In genomic region chr9:72527801-72528195, GRCh38 we compare ENCODE assay signal across 10 cellular contexts. TPM values are rescaled to one million over a fixed set of nuclear protein-coding genes. Genes with fewer than 3 reads are reported as not detected.
DNase-seq lines count a peak whose midpoint lies in the region; ATAC-seq, FAIRE-seq and TF ChIP-seq lines count a peak whose summit lies in the region.
"Had no signal": no experiment of that assay in that cellular context is flagged by ENCODE, and none has a peak within 500 bp of the region (broad histone marks: within the 10 kb centered on the region; RNA-seq: fewer than 3 reads in every experiment).

No MANE protein-coding gene starts in this region.

- H3K9me3 ChIP-seq in heart right ventricle, result peaks cover 0 to 17% (median 0%) of the 10 kb centered on the region in 11 donors
- no peaks in the 10 kb centered on the region for H3K9me3 ChIP-seq in adrenal gland (replicated peaks in 1 of 3)
- no peaks in the 10 kb centered on the region for H3K9me3 ChIP-seq in lower lobe of right lung
- no peaks in the 10 kb centered on the region for H3K9me3 ChIP-seq in vagina
- no peaks in the 10 kb centered on the region for H3K9me3 ChIP-seq in pancreas

- DNase-seq in heart right ventricle, result no peak
- DNase-seq in left cardiac atrium, result no peak
- no peak for DNase-seq in adrenal gland
- no peak for DNase-seq in lower lobe of right lung
- no peak for DNase-seq in vagina (ENCODE audit: extremely low spot score in 2 of 2)
- DNase-seq in pancreas, result no peak
- DNase-seq: NCI-H1417 treated with DMSO at 0.1 percent for 48 hours had no signal

- H3K27me3 ChIP-seq in heart right ventricle (no peaks in the 10 kb centered on the region), adrenal gland (no peaks in the 10 kb centered on the region), lower lobe of right lung (ENCODE audit: low read depth) (no peaks in the 10 kb centered on the region), vagina (no peaks in the 10 kb centered on the region), pancreas (no peaks in the 10 kb centered on the region)

- H3K36me3 ChIP-seq in heart right ventricle (no peaks in the 10 kb centered on the region), adrenal gland (replicated peaks in 1 of 2) (no peaks in the 10 kb centered on the region), lower lobe of right lung (no peaks in the 10 kb centered on the region), vagina (no peaks in the 10 kb centered on the region), pancreas (no peaks in the 10 kb centered on the region)

- intact Hi-C loops in heart right ventricle (cut with DNase I), result loop anchor here in 5 of 10 donors (5.0 to 10.0 kb wide), 4 partner anchors 40 to 163 kb away; partner anchors contain the start of gene ZFAND5 (in 2 of the 5)
- intact Hi-C loops in left cardiac atrium (cut with DNase I), result no loop called here
- intact Hi-C loops in adrenal gland (cut with DNase I), result loop anchor here in 1 of 2 donors (10.0 kb wide), 1 partner anchor 47 kb away; no protein-coding TSS in a partner anchor
- intact Hi-C loops in lower lobe of right lung (cut with DNase I), result no loop called here
- intact Hi-C loops in vagina (cut with DNase I), result no loop called here
- intact Hi-C loops in pancreas (cut with DNase I), result no loop called here

- H3K4me1 ChIP-seq in heart right ventricle (peaks cover 0 to 36% (median 18%) of the 10 kb centered on the region in 9 donors), adrenal gland (replicated peaks in 1 of 2) (peaks cover 15 to 32% of the 10 kb centered on the region in 2 donors), lower lobe of right lung (peaks cover 19% of the 10 kb centered on the region), vagina (peaks cover 26% of the 10 kb centered on the region), pancreas (peaks cover 0 to 13% (median 6%) of the 10 kb centered on the region in 3 donors)

- ATAC-seq in heart right ventricle, result no peak
- no peak for ATAC-seq in left cardiac atrium
- peak in 1 of 2 donors; percentile 4 for ATAC-seq in lower lobe of right lung
- ATAC-seq in GM21528 (IDR thresholded peaks at IDR 0.05; ENCODE audit: low FRiP score, unreplicated experiment), result no peak
- no peak for ATAC-seq in GM18505 (IDR thresholded peaks at IDR 0.05; ENCODE audit: unreplicated experiment)
- ATAC-seq in pancreas, result no peak

- FAIRE-seq in pancreas (lab: Jason Lieb, UNC), result no peak
- FAIRE-seq: G401.6 had no signal

- no peak for TF ChIP-seq POLR2A in adrenal gland (IDR thresholded peaks at IDR 0.05)
- no peak for TF ChIP-seq POLR2A in vagina (IDR thresholded peaks at IDR 0.05)
- no peak for TF ChIP-seq POLR2A in GM18505 (IDR thresholded peaks at IDR 0.05; ENCODE audit: borderline replicate concordance, extremely low read depth, insufficient read depth, insufficient read length)

- 49 to 50% methylated on average over 5 of the region's 5 CpGs for WGBS in heart right ventricle, 2 donors
- WGBS in adrenal gland, 4 donors, result 14 to 24% (median 18%) methylated on average over 5 of the region's 5 CpGs
- WGBS in pancreas, 2 donors, result 67 to 76% methylated on average over 5 of the region's 5 CpGs

- peak overlapping the region in 7 of 10 donors; percentile 6 to 80 (median 67) for H3K27ac ChIP-seq in heart right ventricle
- peak overlapping the region; percentile 2 to 80 (median 63) for H3K27ac ChIP-seq in adrenal gland
- peak overlapping the region; percentile 82 for H3K27ac ChIP-seq in lower lobe of right lung
- peak overlapping the region; percentile 69 for H3K27ac ChIP-seq in vagina
- peak overlapping the region in 2 of 4 donors; percentile 64 to 73 for H3K27ac ChIP-seq in pancreas

- H3K4me3 ChIP-seq in heart right ventricle (peak overlapping the region in 7 of 10 donors; percentile 13 to 40 (median 27)), adrenal gland (peak overlapping the region in 1 of 4 donors; percentile 19), lower lobe of right lung (peak overlapping the region; percentile 39), vagina (peak overlapping the region; percentile 3 to 28), pancreas (no peak overlapping the region)

- TF ChIP-seq CTCF in heart right ventricle (IDR thresholded peaks at IDR 0.05) (no peak), adrenal gland (IDR thresholded peaks at IDR 0.05) (no peak), lower lobe of right lung (IDR thresholded peaks at IDR 0.05) (no peak), vagina (IDR thresholded peaks at IDR 0.05) (no peak), pancreas (IDR thresholded peaks at IDR 0.05) (no peak)

RNA-seq across cellular contexts. Expression of gene TMC1, which starts 6.4 kb away (rescaled TPM):
- total RNA-seq in heart right ventricle (under 1 TPM in 5 of 10 donors, not detected in 5; 0.23 to 0.67 (median 0.44) TPM), left cardiac atrium (under 1 TPM in 1 of 2 donors, not detected in 1; 0.27 TPM), adrenal gland (1 to 10 TPM in 1 of 8 donors, under 1 TPM in 3, not detected in 4; 0.31 to 1.5 (median 0.56) TPM), lower lobe of right lung (not detected), vagina (not detected), pancreas (not detected)
- polyA plus RNA-seq in heart right ventricle (under 1 TPM in 1 of 2 donors, not detected in 1; 0.01 TPM), adrenal gland (not detected), pancreas (not detected)

Comparison
In these comparisons a context has a peak if more than half of its experiments do, and no peak if none do; other contexts are left out.
1. H3K4me3 ChIP-seq: peak in heart right ventricle (7 of 10), lower lobe of right lung (single experiment) and vagina (2 of 2); none in pancreas (0 of 4).